Comparison of ENCODE assay signal across 8 cellular contexts in the genomic region with DNA sequence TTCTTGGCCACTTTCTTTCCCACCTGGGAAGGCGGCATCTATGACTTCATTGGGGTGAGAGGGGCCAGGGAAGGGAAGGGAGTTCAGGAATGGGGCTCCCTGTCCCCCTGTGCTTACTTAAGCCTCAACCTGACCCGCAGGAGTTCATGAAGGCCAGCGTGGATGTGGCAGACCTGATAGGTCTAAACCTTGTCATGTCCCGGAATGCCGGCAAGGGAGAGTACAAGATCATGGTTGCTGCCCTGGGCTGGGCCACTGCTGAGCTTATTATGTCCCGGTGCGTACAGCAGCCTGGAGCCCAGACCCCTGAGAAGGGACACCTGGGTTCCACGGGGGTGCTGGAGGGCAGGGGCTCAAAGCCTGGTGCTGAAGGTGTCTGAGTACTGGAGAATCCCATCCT. TPM values are rescaled to one million over a fixed set of nuclear protein-coding genes. Genes with fewer than 3 reads are reported as not detected.
DNase-seq lines count a peak whose midpoint lies in the region; ATAC-seq, FAIRE-seq and TF ChIP-seq lines count a peak whose summit lies in the region.

No MANE protein-coding gene starts in this region.

- peaks cover 22% of the 10 kb centered on the region for H3K4me1 Mint-ChIP-seq in HFFc6 (ENCODE audit: low read depth)

- H3K36me3 Mint-ChIP-seq in HFFc6 (ENCODE audit: low read depth): peaks cover 6% of the 10 kb centered on the region; the same call in 1 of the 2 replicates

- H3K27me3 ChIP-seq in A673 (replicated peaks; ENCODE audit: insufficient read depth, low read depth, low read length, poor library complexity) (no peaks in the 10 kb centered on the region), K562 (ENCODE audit: control insufficient read depth in 2 of 2, insufficient read depth in 2 of 2, low read length in 2 of 2) (no peaks in the 10 kb centered on the region), muscle layer of colon (ENCODE audit: control insufficient read depth in 1 of 2, insufficient read depth in 2 of 2, low read length in 2 of 2) (no peaks in the 10 kb centered on the region)

- POLR2A ChIA-PET in A673 (lab: Charles Lee; ENCODE audit: low non-redundant PET): no interaction called here
- POLR2A ChIA-PET in K562 (lab: Yijun Ruan, JAX): no interaction called here

- DNase-seq in A673 (ENCODE audit: low spot score) (no peak), HFFc6 (no peak), K562 (ENCODE audit: extremely low read depth in 1 of 4, low spot score in 3 of 4) (no peak), NAMALWA (ENCODE audit: low spot score) (no peak), NCI-H446 treated with DMSO at 0.1 percent for 48 hours (lab: John Stamatoyannopoulos, UW) (no peak)
- no peak for DNase-seq in activated effector memory CD4-positive, alpha-beta T cell treated with anti-CD3 and anti-CD28 coated beads, Interleukin-2, amount 50 U/mL, for 16 hours

- intact Hi-C loops in A673 (cut with micrococcal nuclease; ENCODE audit: unreplicated experiment) (no loop called here), K562 (cut with micrococcal nuclease) (no loop called here)

- peak overlapping the region; percentile 100 for H3K4me2 ChIP-seq in K562 (ENCODE audit: insufficient read depth, low read length)

- peaks cover 13% of the 10 kb centered on the region for H3K9me1 ChIP-seq in K562 (ENCODE audit: control insufficient read depth, insufficient read depth, low read length)

- ATAC-seq in K562 (no peak), HG02678 (IDR thresholded peaks at IDR 0.05; ENCODE audit: unreplicated experiment) (no peak)

- H3K36me3 ChIP-seq in A673 (ENCODE audit: insufficient read depth, low read length, poor library complexity, severe bottlenecking): no peaks in the 10 kb centered on the region
- peaks cover 56% of the 10 kb centered on the region; the same call in 2 of the 3 replicates for H3K36me3 ChIP-seq in K562 (ENCODE audit: control insufficient read depth, insufficient read depth, low read length)
- no peaks in the 10 kb centered on the region for H3K36me3 ChIP-seq in muscle layer of colon (ENCODE audit: insufficient read depth, low read length)

- no peak for TF ChIP-seq EP300 in K562 (IDR thresholded peaks at IDR 0.05; ENCODE audit: low read length)

- TF ChIP-seq RAD21 in K562 (CRISPR knock-in tag; conservative IDR thresholded peaks at IDR 0.05 in 1 of 2, IDR thresholded peaks at IDR 0.05 in 1 of 2): no peak

- H3K9me3 ChIP-seq in A673 (ENCODE audit: low read depth, low read length, poor library complexity, severe bottlenecking) (no peaks in the 10 kb centered on the region), K562 (replicated peaks; ENCODE audit: control insufficient read depth, insufficient read depth, low read depth, low read length) (no peaks in the 10 kb centered on the region), muscle layer of colon (ENCODE audit: low read length) (no peaks in the 10 kb centered on the region)

- H3K4me1 ChIP-seq in A673 (ENCODE audit: insufficient read depth, low read length, poor library complexity, severe bottlenecking) (peaks cover 11% of the 10 kb centered on the region), K562 (replicated peaks in 1 of 2; ENCODE audit: control insufficient read depth in 2 of 2, insufficient read depth in 2 of 2, low read length in 2 of 2) (peaks cover 16 to 44% of the 10 kb centered on the region in 2 experiments; a peak in 4 of 5 replicates), muscle layer of colon (ENCODE audit: insufficient read depth, low read length) (peaks cover 22% of the 10 kb centered on the region)

- peak overlapping the region; percentile 93 for H3K4me3 ChIP-seq in A673 (ENCODE audit: low read depth, low read length, poor library complexity, severe bottlenecking)
- peak overlapping the region; percentile 96 for H3K4me3 ChIP-seq in K562
- H3K4me3 ChIP-seq in muscle layer of colon (ENCODE audit: low read depth in 1 of 2, low read length in 2 of 2): peak overlapping the region in 1 of 2 donors; percentile 87

- peak; percentile 26 for FAIRE-seq in K562 (lab: Jason Lieb, UNC)

- in situ Hi-C loops in K562 (cut with MboI): no loop called here

- no peak for TF ChIP-seq CTCF in A673 (conservative IDR thresholded peaks at IDR 0.05; ENCODE audit: low read depth, low read length)
- TF ChIP-seq CTCF in HFFc6 (IDR thresholded peaks at IDR 0.05): no peak
- no peak for TF ChIP-seq CTCF in K562 (IDR thresholded peaks at IDR 0.05 in 2 of 3, conservative IDR thresholded peaks at IDR 0.05 in 1 of 3; ENCODE audit: insufficient read depth in 2 of 3, low read depth in 1 of 3, low read length in 3 of 3)

- BruUV-seq in A673 (replicated peaks; lab: Mats Ljungman, UMichigan) (TSS peak; percentile 68), K562 (replicated peaks; lab: Mats Ljungman, UMichigan) (TSS peak; percentile 65)

- CTCF ChIA-PET in A673 (lab: Charles Lee) (no interaction called here), K562 (lab: Yijun Ruan, JAX; ENCODE audit: low intra/inter-chr PET ratio) (no interaction called here)

- H4K20me1 ChIP-seq in K562 (replicated peaks; ENCODE audit: control insufficient read depth, insufficient read depth, low read length): peaks cover 9% of the 10 kb centered on the region

- no peak for TF ChIP-seq POLR2A in K562 (conservative IDR thresholded peaks at IDR 0.05)

- H3K9me3 Mint-ChIP-seq in HFFc6: no peaks in the 10 kb centered on the region

- H3K9ac ChIP-seq in K562 (ENCODE audit: insufficient read depth in 1 of 2, low read depth in 2 of 2, low read length in 2 of 2) (peak overlapping the region; percentile 93), muscle layer of colon (ENCODE audit: low read length) (peak overlapping the region; percentile 78)

- H3K27ac Mint-ChIP-seq in HFFc6: peak overlapping the region; percentile 75

- peaks cover 2% of the 10 kb centered on the region for H3K27me3 Mint-ChIP-seq in HFFc6 (ENCODE audit: insufficient read depth)

- 59% methylated on average over 8 of the region's 8 CpGs for WGBS in K562 (ENCODE audit: insufficient coverage, low coverage, missing lambda C conversion rate)

- H3K4me3 Mint-ChIP-seq in HFFc6: peak overlapping the region; percentile 97

- no peak overlapping the region for H2AFZ ChIP-seq in K562 (ENCODE audit: low read depth, low read length)

- peaks cover 36% of the 10 kb centered on the region for H3K79me2 ChIP-seq in K562 (ENCODE audit: control insufficient read depth, insufficient read depth, low read length)

- H3K27ac ChIP-seq in A673 (ENCODE audit: low read depth, low read length, poor library complexity, severe bottlenecking) (no peak overlapping the region), K562 (ENCODE audit: extremely low read depth, low read depth, low read length) (peak overlapping the region; percentile 90; the same call in 2 of the 3 replicates), muscle layer of colon (ENCODE audit: low read depth, low read length) (peak overlapping the region; percentile 94)

RNA-seq across cellular contexts. Expression of gene TMEM147, which starts 1.1 kb away (rescaled TPM):
- total RNA-seq in A673 (2021) (105 and 115 TPM in 2 replicates), K562 (2014; rRNA removed) (161 and 202 TPM in 2 replicates), K562 (2014; rRNA removed; fragmentation: Illumina TruSeq; extraction: Trizol) (101 and 120 TPM in 2 replicates), K562 (2015; rRNA removed; fragmentation: Illumina TruSeq; extraction: Trizol) (124 and 134 TPM in 2 replicates), K562 (2021) (142 and 162 TPM in 2 replicates)
- 100 to 1,000 TPM; 104 to 130 (median 115) TPM for total RNA-seq in HFFc6 (2021; fragmentation: NEBNext Ultra II Directional; extraction: Animal tissue kit (Norgen Biotek cat#: 25700))
- total RNA-seq in K562 (2011; cell fraction: chromatin; rRNA removed; ENCODE audit: low replicate concordance): 68.3 and 181 TPM in 2 replicates
- total RNA-seq in K562 (2011; cell fraction: nucleolus; rRNA removed): 322 and 336 TPM in 2 replicates
- 256 and 280 TPM in 2 replicates for total RNA-seq in K562 (2011; cell fraction: nucleoplasm; rRNA removed)
- polyA plus RNA-seq in K562 (2011; rRNA removed) (189 and 205 TPM in 2 replicates), K562 (2014; fragmentation: Illumina TruSeq; extraction: Trizol) (156 and 158 TPM in 2 replicates), K562 (2014; fragmentation: Nextera tagmentation; extraction: Ambion mirVana) (10 to 100 TPM; 73.8 to 78.2 TPM), K562 (2014; rRNA removed) (194 and 231 TPM in 2 replicates)
- 306 and 458 TPM in 2 replicates for polyA plus RNA-seq in K562 (2011; cell fraction: cytosol; rRNA removed)
- 165 and 200 TPM in 2 replicates for polyA plus RNA-seq in K562 (2011; cell fraction: nucleus; rRNA removed)
- polyA plus RNA-seq in K562 (2012): 129 and 174 TPM in 2 replicates
- polyA minus RNA-seq in K562 (2011; rRNA and poly(A)+ RNA removed): 135 and 206 TPM in 2 replicates
- polyA minus RNA-seq in K562 (2011; cell fraction: cytosol; rRNA and poly(A)+ RNA removed): 70.2 and 86.0 TPM in 2 replicates
- polyA minus RNA-seq in K562 (2011; cell fraction: nucleus; rRNA and poly(A)+ RNA removed): 29.9 and 42.4 TPM in 2 replicates

RNA-seq across cellular contexts. Expression of gene GAPDHS, which starts 13.3 kb away (rescaled TPM):
- not detected in 2 replicates for total RNA-seq in A673 (2021)
- total RNA-seq in HFFc6 (2021; fragmentation: NEBNext Ultra II Directional; extraction: Animal tissue kit (Norgen Biotek cat#: 25700)): not detected
- not detected in 2 replicates for total RNA-seq in K562 (2011; cell fraction: chromatin; rRNA removed; ENCODE audit: low replicate concordance)
- not detected in 2 replicates for total RNA-seq in K562 (2011; cell fraction: nucleolus; rRNA removed)
- total RNA-seq in K562 (2011; cell fraction: nucleoplasm; rRNA removed): not detected in 2 replicates
- total RNA-seq in K562 (2014; rRNA removed): not detected in 2 replicates
- not detected in 2 replicates for total RNA-seq in K562 (2014; rRNA removed; fragmentation: Illumina TruSeq; extraction: Trizol)
- total RNA-seq in K562 (2015; rRNA removed; fragmentation: Illumina TruSeq; extraction: Trizol): not detected in 2 replicates
- total RNA-seq in K562 (2021): not detected in 2 replicates
- 0.08 TPM in 1 of 2 replicates, not detected in the other for polyA plus RNA-seq in K562 (2011; rRNA removed)
- not detected in 2 replicates for polyA plus RNA-seq in K562 (2011; cell fraction: cytosol; rRNA removed)
- not detected in 2 replicates for polyA plus RNA-seq in K562 (2011; cell fraction: nucleus; rRNA removed)
- polyA plus RNA-seq in K562 (2012): not detected in 2 replicates
- polyA plus RNA-seq in K562 (2014; fragmentation: Illumina TruSeq; extraction: Trizol): not detected in 2 replicates
- not detected for polyA plus RNA-seq in K562 (2014; fragmentation: Nextera tagmentation; extraction: Ambion mirVana)
- 0.12 TPM in 1 of 2 replicates, not detected in the other for polyA plus RNA-seq in K562 (2014; rRNA removed)
- not detected in 2 replicates for polyA minus RNA-seq in K562 (2011; rRNA and poly(A)+ RNA removed)
- not detected in 2 replicates for polyA minus RNA-seq in K562 (2011; cell fraction: cytosol; rRNA and poly(A)+ RNA removed)
- polyA minus RNA-seq in K562 (2011; cell fraction: nucleus; rRNA and poly(A)+ RNA removed): not detected in 2 replicates

RNA-seq across cellular contexts. Expression of gene ATP4A, which starts 16.9 kb away (rescaled TPM):
- not detected in 2 replicates for total RNA-seq in A673 (2021)
- total RNA-seq in HFFc6 (2021; fragmentation: NEBNext Ultra II Directional; extraction: Animal tissue kit (Norgen Biotek cat#: 25700)): not detected
- total RNA-seq in K562 (2011; cell fraction: chromatin; rRNA removed; ENCODE audit: low replicate concordance): 0.30 TPM in 1 of 2 replicates, not detected in the other
- total RNA-seq in K562 (2011; cell fraction: nucleolus; rRNA removed): 0.39 and 0.50 TPM in 2 replicates
- 0.22 TPM in 1 of 2 replicates, not detected in the other for total RNA-seq in K562 (2011; cell fraction: nucleoplasm; rRNA removed)
- total RNA-seq in K562 (2014; rRNA removed): not detected in 2 replicates
- total RNA-seq in K562 (2014; rRNA removed; fragmentation: Illumina TruSeq; extraction: Trizol): not detected in 2 replicates
- total RNA-seq in K562 (2015; rRNA removed; fragmentation: Illumina TruSeq; extraction: Trizol): not detected in 2 replicates
- total RNA-seq in K562 (2021): not detected in 2 replicates
- 0.12 and 0.15 TPM in 2 replicates for polyA plus RNA-seq in K562 (2011; rRNA removed)
- 0.12 and 0.16 TPM in 2 replicates for polyA plus RNA-seq in K562 (2011; cell fraction: cytosol; rRNA removed)
- 0.38 and 0.51 TPM in 2 replicates for polyA plus RNA-seq in K562 (2011; cell fraction: nucleus; rRNA removed)
- polyA plus RNA-seq in K562 (2012): 0.08 and 0.19 TPM in 2 replicates
- polyA plus RNA-seq in K562 (2014; fragmentation: Illumina TruSeq; extraction: Trizol): not detected in 2 replicates
- not detected for polyA plus RNA-seq in K562 (2014; fragmentation: Nextera tagmentation; extraction: Ambion mirVana)
- not detected in 2 replicates for polyA plus RNA-seq in K562 (2014; rRNA removed)
- polyA minus RNA-seq in K562 (2011; rRNA and poly(A)+ RNA removed): not detected in 2 replicates
- polyA minus RNA-seq in K562 (2011; cell fraction: cytosol; rRNA and poly(A)+ RNA removed): not detected in 2 replicates
- not detected in 2 replicates for polyA minus RNA-seq in K562 (2011; cell fraction: nucleus; rRNA and poly(A)+ RNA removed)

RNA-seq across cellular contexts. Expression of gene SBSN, which starts 18.4 kb away (rescaled TPM):
- total RNA-seq in A673 (2021) (not detected in 2 replicates), K562 (2014; rRNA removed) (0.05 TPM in 1 of 2 replicates, not detected in the other), K562 (2014; rRNA removed; fragmentation: Illumina TruSeq; extraction: Trizol) (not detected in 2 replicates), K562 (2015; rRNA removed; fragmentation: Illumina TruSeq; extraction: Trizol) (not detected in 2 replicates), K562 (2021) (not detected in 2 replicates)
- total RNA-seq in HFFc6 (2021; fragmentation: NEBNext Ultra II Directional; extraction: Animal tissue kit (Norgen Biotek cat#: 25700)): 1 to 10 TPM; 1.6 to 3.3 (median 2.0) TPM
- total RNA-seq in K562 (2011; cell fraction: chromatin; rRNA removed; ENCODE audit: low replicate concordance): not detected in 2 replicates
- not detected in 2 replicates for total RNA-seq in K562 (2011; cell fraction: nucleolus; rRNA removed)
- not detected in 2 replicates for total RNA-seq in K562 (2011; cell fraction: nucleoplasm; rRNA removed)
- polyA plus RNA-seq in K562 (2011; rRNA removed) (not detected in 2 replicates), K562 (2014; fragmentation: Illumina TruSeq; extraction: Trizol) (not detected in 2 replicates), K562 (2014; fragmentation: Nextera tagmentation; extraction: Ambion mirVana) (not detected), K562 (2014; rRNA removed) (not detected in 2 replicates)
- polyA plus RNA-seq in K562 (2011; cell fraction: cytosol; rRNA removed): not detected in 2 replicates
- not detected in 2 replicates for polyA plus RNA-seq in K562 (2011; cell fraction: nucleus; rRNA removed)
- not detected in 2 replicates for polyA plus RNA-seq in K562 (2012)
- not detected in 2 replicates for polyA minus RNA-seq in K562 (2011; rRNA and poly(A)+ RNA removed)
- polyA minus RNA-seq in K562 (2011; cell fraction: cytosol; rRNA and poly(A)+ RNA removed): not detected in 2 replicates
- polyA minus RNA-seq in K562 (2011; cell fraction: nucleus; rRNA and poly(A)+ RNA removed): not detected in 2 replicates

RNA-seq across cellular contexts. Expression of gene DMKN, which starts 33.1 kb away (rescaled TPM):
- total RNA-seq in A673 (2021): not detected in 2 replicates
- under 1 TPM in 3 of 6 experiments, not detected in 3; 0.27 to 0.75 (median 0.73) TPM for total RNA-seq in HFFc6 (2021; fragmentation: NEBNext Ultra II Directional; extraction: Animal tissue kit (Norgen Biotek cat#: 25700))
- total RNA-seq in K562 (2011; cell fraction: chromatin; rRNA removed; ENCODE audit: low replicate concordance): 0.42 and 1.5 TPM in 2 replicates
- 0.67 TPM in 1 of 2 replicates, not detected in the other for total RNA-seq in K562 (2011; cell fraction: nucleolus; rRNA removed)
- 1.5 TPM in 1 of 2 replicates, not detected in the other for total RNA-seq in K562 (2011; cell fraction: nucleoplasm; rRNA removed)
- total RNA-seq in K562 (2014; rRNA removed): not detected in 2 replicates
- total RNA-seq in K562 (2014; rRNA removed; fragmentation: Illumina TruSeq; extraction: Trizol): not detected in 2 replicates
- not detected in 2 replicates for total RNA-seq in K562 (2015; rRNA removed; fragmentation: Illumina TruSeq; extraction: Trizol)
- 0.53 TPM in 1 of 2 replicates, not detected in the other for total RNA-seq in K562 (2021)
- 0.36 and 0.65 TPM in 2 replicates for polyA plus RNA-seq in K562 (2011; rRNA removed)
- 1.3 and 1.6 TPM in 2 replicates for polyA plus RNA-seq in K562 (2011; cell fraction: cytosol; rRNA removed)
- 0.91 and 2.1 TPM in 2 replicates for polyA plus RNA-seq in K562 (2011; cell fraction: nucleus; rRNA removed)
- 0.53 and 2.7 TPM in 2 replicates for polyA plus RNA-seq in K562 (2012)
- polyA plus RNA-seq in K562 (2014; fragmentation: Illumina TruSeq; extraction: Trizol): not detected in 2 replicates
- not detected for polyA plus RNA-seq in K562 (2014; fragmentation: Nextera tagmentation; extraction: Ambion mirVana)
- polyA plus RNA-seq in K562 (2014; rRNA removed): not detected in 2 replicates
- not detected in 2 replicates for polyA minus RNA-seq in K562 (2011; rRNA and poly(A)+ RNA removed)
- not detected in 2 replicates for polyA minus RNA-seq in K562 (2011; cell fraction: cytosol; rRNA and poly(A)+ RNA removed)
- polyA minus RNA-seq in K562 (2011; cell fraction: nucleus; rRNA and poly(A)+ RNA removed): 0.13 and 0.89 TPM in 2 replicates
